In genomic region chr10:101588879-101589278, GRCh38 we compare ENCODE assay signal across 8 cellular contexts. TPM values are rescaled to one million over a fixed set of nuclear protein-coding genes. Genes with fewer than 3 reads are reported as not detected.
DNase-seq lines count a peak whose midpoint lies in the region; ATAC-seq and TF ChIP-seq lines count a peak whose summit lies in the region.

No MANE protein-coding gene starts in this region.

- TF ChIP-seq CTCF in heart right ventricle (IDR thresholded peaks at IDR 0.05), result no peak
- no peak for TF ChIP-seq CTCF in right atrium auricular region (IDR thresholded peaks at IDR 0.05)
- TF ChIP-seq CTCF in right lobe of liver (IDR thresholded peaks at IDR 0.05), result no peak
- TF ChIP-seq CTCF in vagina (IDR thresholded peaks at IDR 0.05), result no peak

- DNase-seq in heart right ventricle (no peak), right atrium auricular region (ENCODE audit: low spot score) (no peak), right lobe of liver (no peak), vagina (ENCODE audit: extremely low spot score in 2 of 2) (no peak), GOT3 (lab: John Stamatoyannopoulos, UW) (no peak)

- H3K27ac ChIP-seq in heart right ventricle (no peak overlapping the region), right atrium auricular region (no peak overlapping the region), right lobe of liver (no peak overlapping the region), vagina (no peak overlapping the region)

- TF ChIP-seq POLR2A in right lobe of liver (IDR thresholded peaks at IDR 0.05) (no peak), vagina (IDR thresholded peaks at IDR 0.05) (no peak)

- H3K36me3 ChIP-seq in heart right ventricle (peaks cover 0 to 22% (median 0%) of the 10 kb centered on the region in 9 donors), right atrium auricular region (peaks cover 10% of the 10 kb centered on the region), right lobe of liver (peaks cover 0 to 6% (median 0%) of the 10 kb centered on the region in 4 donors), vagina (peaks cover 0 to 9% of the 10 kb centered on the region in 2 donors)

- peak overlapping the region; percentile 92 for H3K4me3 Mint-ChIP-seq in activated naive CD8-positive, alpha-beta T cell

- H3K36me3 Mint-ChIP-seq in activated naive CD8-positive, alpha-beta T cell, result peaks cover 2% of the 10 kb centered on the region

- H3K27me3 Mint-ChIP-seq in activated naive CD8-positive, alpha-beta T cell, result no peaks in the 10 kb centered on the region

- ATAC-seq in heart right ventricle, result no peak
- ATAC-seq in right lobe of liver, result no peak
- no peak for ATAC-seq in GM21737 (IDR thresholded peaks at IDR 0.05; ENCODE audit: unreplicated experiment)
- ATAC-seq in HG03095 (IDR thresholded peaks at IDR 0.05; ENCODE audit: unreplicated experiment), result no peak

- intact Hi-C loops in heart right ventricle (cut with DNase I), result no loop called here
- intact Hi-C loops in right lobe of liver (cut with DNase I), result no loop called here
- intact Hi-C loops in vagina (cut with DNase I), result no loop called here

- H3K4me1 ChIP-seq in heart right ventricle (peaks cover 0 to 27% (median 23%) of the 10 kb centered on the region in 9 donors), right atrium auricular region (peaks cover 0 to 25% of the 10 kb centered on the region in 2 donors), right lobe of liver (peaks cover 0 to 10% (median 0%) of the 10 kb centered on the region in 4 donors), vagina (peaks cover 24% of the 10 kb centered on the region)

- H3K4me1 Mint-ChIP-seq in activated naive CD8-positive, alpha-beta T cell (ENCODE audit: low read depth), result peaks cover 17% of the 10 kb centered on the region

- H3K27me3 ChIP-seq in heart right ventricle (no peaks in the 10 kb centered on the region), right atrium auricular region (no peaks in the 10 kb centered on the region), right lobe of liver (no peaks in the 10 kb centered on the region), vagina (no peaks in the 10 kb centered on the region)

- H3K9me3 ChIP-seq in heart right ventricle (no peaks in the 10 kb centered on the region), right atrium auricular region (no peaks in the 10 kb centered on the region), right lobe of liver (no peaks in the 10 kb centered on the region), vagina (no peaks in the 10 kb centered on the region)

- H3K4me3 ChIP-seq in heart right ventricle, result peak overlapping the region; percentile 70 to 99 (median 90)
- H3K4me3 ChIP-seq in right atrium auricular region, result peak overlapping the region in 1 of 2 donors; percentile 91
- peak overlapping the region; percentile 69 to 99 (median 82) for H3K4me3 ChIP-seq in right lobe of liver
- peak overlapping the region; percentile 83 for H3K4me3 ChIP-seq in vagina

- H3K27ac Mint-ChIP-seq in activated naive CD8-positive, alpha-beta T cell, result no peak overlapping the region

- H3K9me3 Mint-ChIP-seq in activated naive CD8-positive, alpha-beta T cell (ENCODE audit: low read depth), result no peaks in the 10 kb centered on the region

- 48 to 51% methylated on average over 5 of the region's 5 CpGs for WGBS in heart right ventricle, 2 donors
- 84% methylated on average over 5 of the region's 5 CpGs for WGBS in right lobe of liver (ENCODE audit: insufficient coverage, low coverage, low lambda C conversion rate, missing lambda C conversion rate)

RNA-seq across cellular contexts. Expression of gene DPCD, which starts 0.8 kb away (rescaled TPM):
- 10 to 100 TPM; 12.9 to 32.0 (median 24.6) TPM for total RNA-seq in heart right ventricle
- 10 to 100 TPM; 25.1 to 46.8 TPM for polyA plus RNA-seq in heart right ventricle
- 10 to 100 TPM; 32.0 to 40.3 TPM for total RNA-seq in right atrium auricular region
- 1 to 10 TPM; 2.2 to 4.3 (median 3.5) TPM for total RNA-seq in right lobe of liver
- 13.8 TPM for total RNA-seq in vagina

RNA-seq across cellular contexts. Expression of gene POLL, which starts 0.8 kb away (rescaled TPM):
- 10 to 100 TPM; 13.8 to 23.0 (median 17.1) TPM for total RNA-seq in heart right ventricle
- 10 to 100 TPM; 13.1 to 27.9 TPM for polyA plus RNA-seq in heart right ventricle
- 10 to 100 TPM; 13.0 to 25.5 TPM for total RNA-seq in right atrium auricular region
- 10 to 100 TPM in 4 of 6 experiments, 1 to 10 TPM in 2; 8.4 to 15.5 (median 13.2) TPM for total RNA-seq in right lobe of liver
- 21.1 TPM for total RNA-seq in vagina
